In genomic region chr10:88764110-88764509, GRCh38 we compare ENCODE assay signal across 20 cellular contexts.
DNase-seq lines count a peak whose midpoint lies in the region; ATAC-seq, FAIRE-seq and TF ChIP-seq lines count a peak whose summit lies in the region.
"Had no signal": no experiment of that assay in that cellular context is flagged by ENCODE, and none has a peak within 500 bp of the region (broad histone marks: within the 10 kb centered on the region; RNA-seq: fewer than 3 reads in every experiment).

No MANE protein-coding gene starts in this region.

- no peaks in the 10 kb centered on the region for H4K20me1 ChIP-seq in OCI-LY3 (ENCODE audit: insufficient read depth, low read length)
- H4K20me1 ChIP-seq: BLaER1 treated with 17β-estradiol and CSF1 and Interleukin-3, amounts not matched to agents 10 nM and 100 nM had no signal

- H2AFZ ChIP-seq in OCI-LY3 (ENCODE audit: low read depth, low read length) = no peak overlapping the region
- H2AFZ ChIP-seq: GM23338 had no signal

- H3K4me1 ChIP-seq in OCI-LY3 (ENCODE audit: low read length) = peaks cover 87% of the 10 kb centered on the region

- peak overlapping the region; percentile 26; the same call in 1 of the 2 replicates for H3K4me3 ChIP-seq in OCI-LY3 (ENCODE audit: low read length)
- H3K4me3 ChIP-seq: BLaER1 treated with 17β-estradiol and CSF1 and Interleukin-3, amounts not matched to agents 10 nM and 100 nM; GM23338; K562 had no signal

- peaks cover 15% of the 10 kb centered on the region for H3K79me2 ChIP-seq in OCI-LY3 (ENCODE audit: low read length)

- FAIRE-seq in GM18507 (lab: Jason Lieb, UNC) = peak; percentile 70
- FAIRE-seq: H54, HTR-8/SVneo, K562 had no signal

- H3K9me3 ChIP-seq in OCI-LY3 (ENCODE audit: insufficient read depth, low read length) = no peaks in the 10 kb centered on the region
- H3K9me3 ChIP-seq: BLaER1 treated with 17β-estradiol and CSF1 and Interleukin-3, amounts not matched to agents 10 nM and 100 nM had no signal

- no peak for DNase-seq in GM18507 (ENCODE audit: extremely low spot score, insufficient read length, low read depth)
- DNase-seq in stimulated activated CD4-positive, alpha-beta T cell treated with anti-CD3 and anti-CD28 coated beads, Interleukin-4, amount 100 ng/mL, for 24 hours = no peak
- DNase-seq: CD8-positive, alpha-beta memory T cell; COR-L47; DMS 273 treated with DMSO at 0.1 percent for 48 hours; DMS53; DND-41; EL; HCEC 1CT; HFFc6; IMR-90 had no signal

- no peak for TF ChIP-seq CTCF in OCI-LY3 (IDR thresholded peaks at IDR 0.05; ENCODE audit: low read depth, low read length)

- H3K4me2 ChIP-seq in OCI-LY3 (ENCODE audit: low read length) = peak overlapping the region; percentile 56
- H3K4me2 ChIP-seq: BLaER1 treated with 17β-estradiol and CSF1 and Interleukin-3, amounts not matched to agents 10 nM and 100 nM; GM23338 had no signal

- H3K9ac ChIP-seq in OCI-LY3 (ENCODE audit: low read length) = peak overlapping the region; percentile 70
- H3K9ac ChIP-seq: BLaER1 treated with 17β-estradiol and CSF1 and Interleukin-3, amounts not matched to agents 10 nM and 100 nM had no signal

- H3K36me3 ChIP-seq in OCI-LY3 (replicated peaks; ENCODE audit: low read depth, low read length) = peaks cover 51% of the 10 kb centered on the region
- H3K36me3 ChIP-seq: BLaER1 treated with 17β-estradiol and CSF1 and Interleukin-3, amounts not matched to agents 10 nM and 100 nM had no signal

- peak overlapping the region; percentile 99 for H3K27ac ChIP-seq in OCI-LY3 (ENCODE audit: low read length)
- H3K27ac ChIP-seq: BLaER1 treated with 17β-estradiol and CSF1 and Interleukin-3, amounts not matched to agents 10 nM and 100 nM had no signal

- H3K27me3 ChIP-seq in OCI-LY3 (ENCODE audit: low read depth, low read length) = no peaks in the 10 kb centered on the region
- H3K27me3 ChIP-seq: BLaER1 treated with 17β-estradiol and CSF1 and Interleukin-3, amounts not matched to agents 10 nM and 100 nM had no signal

- peak; percentile 54 for ATAC-seq in GM19372 (IDR thresholded peaks at IDR 0.05; ENCODE audit: low read depth, unreplicated experiment)
- ATAC-seq in HG03196 (IDR thresholded peaks at IDR 0.05; ENCODE audit: unreplicated experiment) = no peak
- no peak for ATAC-seq in HG03354 (IDR thresholded peaks at IDR 0.05; ENCODE audit: poor library complexity, severe bottlenecking, unreplicated experiment)
- ATAC-seq: GM23338, K562 had no signal
